8 cellular contexts compared by ENCODE assay signal in the genomic region with DNA sequence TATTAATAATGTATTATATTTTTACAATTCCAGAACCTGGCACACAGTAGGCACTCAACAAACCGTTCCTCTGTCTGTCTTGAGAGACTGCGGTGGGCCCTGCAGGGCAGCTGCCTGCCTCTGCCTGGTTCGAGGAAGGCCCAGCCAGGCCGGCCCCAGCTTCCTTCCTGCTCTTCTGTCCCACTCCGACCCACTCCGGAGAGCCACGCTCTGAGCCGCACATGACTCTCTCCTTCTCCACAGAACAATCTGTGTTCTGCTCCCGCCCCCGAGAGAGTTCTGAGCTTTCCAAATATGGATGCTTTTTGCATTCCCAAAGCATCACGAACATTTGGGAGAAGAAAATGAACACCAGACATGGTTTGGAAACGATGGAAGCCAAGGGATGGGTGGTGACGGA. TPM values are rescaled to one million over a fixed set of nuclear protein-coding genes. Genes with fewer than 3 reads are reported as not detected.
DNase-seq lines count a peak whose midpoint lies in the region; TF ChIP-seq lines count a peak whose summit lies in the region.

No MANE protein-coding gene starts in this region.

- H3K27me3 ChIP-seq in left ventricle myocardium inferior (ENCODE audit: low read depth), result no peaks in the 10 kb centered on the region

- intact Hi-C loops in left ventricle myocardium inferior (cut with micrococcal nuclease), result no loop called here

- peak overlapping the region; percentile 86 for H3K4me3 Mint-ChIP-seq in HFFc6
- peak overlapping the region; percentile 70 for H3K4me3 Mint-ChIP-seq in activated naive CD8-positive, alpha-beta T cell

- peaks cover 4% of the 10 kb centered on the region for H3K27me3 Mint-ChIP-seq in HFFc6 (ENCODE audit: insufficient read depth)
- H3K27me3 Mint-ChIP-seq in activated naive CD8-positive, alpha-beta T cell, result peaks cover 2% of the 10 kb centered on the region

- H3K27ac ChIP-seq in left ventricle myocardium inferior (replicated peaks), result peak overlapping the region; percentile 98

- H3K4me3 ChIP-seq in left ventricle myocardium inferior, result peak overlapping the region; percentile 72
- H3K4me3 ChIP-seq in retinal pigment epithelial cell (ENCODE audit: low read length), result peak overlapping the region; percentile 57

- peaks cover 13% of the 10 kb centered on the region for H3K36me3 Mint-ChIP-seq in HFFc6 (ENCODE audit: low read depth)
- peaks cover 9% of the 10 kb centered on the region for H3K36me3 Mint-ChIP-seq in activated naive CD8-positive, alpha-beta T cell

- peak; percentile 49 for DNase-seq in AG08395 (ENCODE audit: low spot score)
- no peak for DNase-seq in HFFc6
- peak; percentile 74 for DNase-seq in left ventricle myocardium inferior
- DNase-seq in retinal pigment epithelial cell (ENCODE audit: low read depth), result no peak
- DNase-seq in ecto neural progenitor cell (ENCODE audit: low spot score), result no peak
- no peak for DNase-seq in activated effector memory CD4-positive, alpha-beta T cell treated with anti-CD3 and anti-CD28 coated beads, Interleukin-2, amount 50 U/mL, for 16 hours
- DNase-seq in NCI-H345 treated with DMSO at 0.1 percent for 48 hours (lab: John Stamatoyannopoulos, UW; ENCODE audit: unreplicated experiment), result no peak

- H3K9me3 ChIP-seq in left ventricle myocardium inferior (replicated peaks), result peaks cover 17% of the 10 kb centered on the region

- TF ChIP-seq CTCF in HFFc6 (IDR thresholded peaks at IDR 0.05) (no peak), left ventricle myocardium inferior (IDR thresholded peaks at IDR 0.05; ENCODE audit: borderline replicate concordance) (no peak), retinal pigment epithelial cell (conservative IDR thresholded peaks at IDR 0.05; ENCODE audit: low read depth, low read length) (no peak)

- peaks cover 29% of the 10 kb centered on the region for H3K4me1 ChIP-seq in left ventricle myocardium inferior

- H3K27ac Mint-ChIP-seq in HFFc6, result peak overlapping the region; percentile 91
- H3K27ac Mint-ChIP-seq in activated naive CD8-positive, alpha-beta T cell, result peak overlapping the region; percentile 73

- peaks cover 9% of the 10 kb centered on the region for H3K36me3 ChIP-seq in left ventricle myocardium inferior

- H3K9me3 Mint-ChIP-seq in HFFc6, result peaks cover 14% of the 10 kb centered on the region
- peaks cover 8% of the 10 kb centered on the region for H3K9me3 Mint-ChIP-seq in activated naive CD8-positive, alpha-beta T cell (ENCODE audit: low read depth)

- H3K4me1 Mint-ChIP-seq in HFFc6 (ENCODE audit: low read depth), result peaks cover 15% of the 10 kb centered on the region
- H3K4me1 Mint-ChIP-seq in activated naive CD8-positive, alpha-beta T cell (ENCODE audit: low read depth), result peaks cover 21% of the 10 kb centered on the region

RNA-seq across cellular contexts. Expression of a gene that starts 57.3 kb away (rescaled TPM):
- total RNA-seq in HFFc6 (2021; fragmentation: NEBNext Ultra II Directional; extraction: Animal tissue kit (Norgen Biotek cat#: 25700)), result 10 to 100 TPM; 34.6 to 46.9 (median 40.9) TPM
- 55.5 TPM for total RNA-seq in left ventricle myocardium inferior

Comparison
In these comparisons a context has a peak if more than half of its experiments do, and no peak if none do; other contexts are left out.
1. DNase-seq: peak in AG08395 (single experiment) and left ventricle myocardium inferior (single experiment); none in HFFc6 (single experiment), retinal pigment epithelial cell (single experiment), ecto neural progenitor cell (single experiment), activated effector memory CD4-positive, alpha-beta T cell treated with anti-CD3 and anti-CD28 coated beads, Interleukin-2, amount 50 U/mL, for 16 hours (single experiment) and NCI-H345 treated with DMSO at 0.1 percent for 48 hours (single experiment).